Comparison of ENCODE assay signal across 1 cellular context in genomic region chr10:119206603-119207366, GRCh38.
TF ChIP-seq lines count a peak whose summit lies in the region.

No MANE protein-coding gene starts in this region.

TF ChIP-seq in GM12878, 131 proteins besides CTCF, POLR2A, EP300 and RAD21 (continued from another document and continues in another):
- TF ChIP-seq ELK1 (IDR thresholded peaks at IDR 0.05; ENCODE audit: low read depth, low read length) = no peak
- TF ChIP-seq ZNF274 (IDR thresholded peaks at IDR 0.05; ENCODE audit: insufficient read depth, insufficient read length) = no peak
- TF ChIP-seq MTA3 (IDR thresholded peaks at IDR 0.05; ENCODE audit: borderline replicate concordance, low read length) = no peak
- TF ChIP-seq HDAC2 (IDR thresholded peaks at IDR 0.05) = no peak
- TF ChIP-seq ZZZ3 (IDR thresholded peaks at IDR 0.05; ENCODE audit: control insufficient read depth, insufficient read length, low read depth) = no peak
- TF ChIP-seq E4F1 (IDR thresholded peaks at IDR 0.05; ENCODE audit: borderline replicate concordance, partially characterized antibody) = no peak
- no peak for TF ChIP-seq E2F4 (IDR thresholded peaks at IDR 0.05; ENCODE audit: low read depth, low read length)
- TF ChIP-seq JUND (IDR thresholded peaks at IDR 0.05; ENCODE audit: low read depth, low read length) = 0 out of 2 replicates have a peak, but pooled peaks have one; percentile 4
- TF ChIP-seq PRDM15 (CRISPR knock-in tag; IDR thresholded peaks at IDR 0.05) = no peak
- TF ChIP-seq RFX5 (IDR thresholded peaks at IDR 0.05; ENCODE audit: low read depth, low read length) = no peak
- no peak for TF ChIP-seq IKZF2 (IDR thresholded peaks at IDR 0.05)
- TF ChIP-seq RUNX3 (IDR thresholded peaks at IDR 0.05; ENCODE audit: low read length) = no peak
- peak; percentile 93 for TF ChIP-seq SMARCA5 (IDR thresholded peaks at IDR 0.05)
- peak; percentile 3 for TF ChIP-seq MEF2B (IDR thresholded peaks at IDR 0.05; ENCODE audit: partially characterized antibody, poor library complexity, severe bottlenecking)
- no peak for TF ChIP-seq IRF4 (IDR thresholded peaks at IDR 0.05; ENCODE audit: low read depth, low read length)
- no peak for TF ChIP-seq NFYA (IDR thresholded peaks at IDR 0.05; ENCODE audit: borderline replicate concordance, low read depth, low read length)
- TF ChIP-seq SMC3 (IDR thresholded peaks at IDR 0.05; ENCODE audit: borderline replicate concordance, low read length) = peak; percentile 56
- TF ChIP-seq CEBPB (IDR thresholded peaks at IDR 0.05; ENCODE audit: borderline replicate concordance in 1 of 2, low read depth in 2 of 2, low read length in 2 of 2) = no peak
- no peak for TF ChIP-seq TCF7 (IDR thresholded peaks at IDR 0.05; ENCODE audit: borderline replicate concordance)
- TF ChIP-seq MYC (IDR thresholded peaks at IDR 0.05; ENCODE audit: insufficient read depth, insufficient read length, insufficient replicate concordance, low read length, severe bottlenecking) = no peak
- no peak for TF ChIP-seq KAT2A (conservative IDR thresholded peaks at IDR 0.05; ENCODE audit: control insufficient read depth, low read depth, low read length)
- TF ChIP-seq SPI1 (IDR thresholded peaks at IDR 0.05; ENCODE audit: borderline replicate concordance, insufficient read depth, low read depth, low read length) = no peak
- TF ChIP-seq USF1 (IDR thresholded peaks at IDR 0.05; ENCODE audit: borderline replicate concordance, extremely low read length, insufficient read depth, low read depth, low read length) = no peak
- peak; percentile 92; the same call in 1 of the 2 replicates for TF ChIP-seq RB1 (IDR thresholded peaks at IDR 0.05; ENCODE audit: borderline replicate concordance)
- no peak for TF ChIP-seq CHD4 (IDR thresholded peaks at IDR 0.05)
- peak; percentile 45 for TF ChIP-seq MXI1 (IDR thresholded peaks at IDR 0.05; ENCODE audit: low read depth, low read length)
- peak; percentile 46 for TF ChIP-seq ZNF24 (IDR thresholded peaks at IDR 0.05)
- TF ChIP-seq CEBPZ (IDR thresholded peaks at IDR 0.05; ENCODE audit: low read depth, low read length) = no peak
- TF ChIP-seq JUNB (IDR thresholded peaks at IDR 0.05) = no peak
- peak; percentile 84 for TF ChIP-seq LARP7 (IDR thresholded peaks at IDR 0.05)
- TF ChIP-seq NKRF (conservative IDR thresholded peaks at IDR 0.05) = peak; percentile 63
- TF ChIP-seq MTA2 (IDR thresholded peaks at IDR 0.05; ENCODE audit: low read depth) = no peak
- TF ChIP-seq ETV6 (conservative IDR thresholded peaks at IDR 0.05 in 1 of 2, IDR thresholded peaks at IDR 0.05 in 1 of 2; ENCODE audit: borderline replicate concordance in 1 of 2, low read depth in 1 of 2) = no peak
- TF ChIP-seq SKIL (IDR thresholded peaks at IDR 0.05; ENCODE audit: low read depth, poor library complexity, severe bottlenecking) = no peak
- TF ChIP-seq NBN (IDR thresholded peaks at IDR 0.05) = 0 out of 2 replicates have a peak, but pooled peaks have one; percentile 21
- TF ChIP-seq E2F8 (IDR thresholded peaks at IDR 0.05; ENCODE audit: low read depth, partially characterized antibody) = no peak
- TF ChIP-seq TBL1XR1 (IDR thresholded peaks at IDR 0.05; ENCODE audit: low read depth, low read length) = no peak
- TF ChIP-seq STAT1 (conservative IDR thresholded peaks at IDR 0.05) = 0 out of 2 replicates have a peak, but pooled peaks have one; percentile 46
